3 cellular contexts compared by ENCODE assay signal in genomic region chr3:128069271-128069670, GRCh38.
TF ChIP-seq lines count a peak whose summit lies in the region.

No MANE protein-coding gene starts in this region.

TF ChIP-seq in SK-N-SH, 30 proteins besides CTCF, POLR2A, EP300 and RAD21:
- TF ChIP-seq TCF12 (IDR thresholded peaks at IDR 0.05): no peak
- peak; percentile 15; the same call in 1 of the 2 replicates for TF ChIP-seq POLR2AphosphoS5 (IDR thresholded peaks at IDR 0.05; ENCODE audit: low read depth, low read length)
TF ChIP-seq in SK-N-SH: peak in this region for 1.

TF ChIP-seq in SK-N-SH treated with all-trans-retinoic acid at 6 μM for 48 hours, 23 proteins besides CTCF, POLR2A, EP300 and RAD21:
- no peak for TF ChIP-seq SNAI2 (CRISPR knock-in tag; IDR thresholded peaks at IDR 0.05)
- TF ChIP-seq OSR1 (CRISPR knock-in tag; IDR thresholded peaks at IDR 0.05): no peak
- no peak for TF ChIP-seq ZFP3 (CRISPR knock-in tag; IDR thresholded peaks at IDR 0.05)
- TF ChIP-seq ZNF70 (CRISPR knock-in tag; IDR thresholded peaks at IDR 0.05): no peak
- TF ChIP-seq PATZ1 (CRISPR knock-in tag; IDR thresholded peaks at IDR 0.05; ENCODE audit: borderline replicate concordance): no peak
- no peak for TF ChIP-seq CSDC2 (CRISPR knock-in tag; IDR thresholded peaks at IDR 0.05)
- TF ChIP-seq TOX (CRISPR knock-in tag; IDR thresholded peaks at IDR 0.05; ENCODE audit: borderline replicate concordance): no peak
- TF ChIP-seq PPARA (CRISPR knock-in tag; IDR thresholded peaks at IDR 0.05; ENCODE audit: borderline replicate concordance): no peak
- TF ChIP-seq CSRNP3 (CRISPR knock-in tag; IDR thresholded peaks at IDR 0.05): no peak
- TF ChIP-seq CREB5 (CRISPR knock-in tag; IDR thresholded peaks at IDR 0.05; ENCODE audit: low read depth): no peak
- TF ChIP-seq RARB (CRISPR knock-in tag; IDR thresholded peaks at IDR 0.05): no peak
- TF ChIP-seq ESRRG (CRISPR knock-in tag; IDR thresholded peaks at IDR 0.05): no peak
- no peak for TF ChIP-seq TSHZ2 (CRISPR knock-in tag; IDR thresholded peaks at IDR 0.05)
- TF ChIP-seq POU6F1 (CRISPR knock-in tag; IDR thresholded peaks at IDR 0.05; ENCODE audit: borderline replicate concordance, low read depth): no peak
- TF ChIP-seq ARNTL (CRISPR knock-in tag; IDR thresholded peaks at IDR 0.05; ENCODE audit: borderline replicate concordance, low read depth): no peak
- TF ChIP-seq ZNF8 (CRISPR knock-in tag; IDR thresholded peaks at IDR 0.05): no peak
- TF ChIP-seq TCF4 (CRISPR knock-in tag; IDR thresholded peaks at IDR 0.05; ENCODE audit: borderline replicate concordance): no peak
- TF ChIP-seq BACH2 (CRISPR knock-in tag; IDR thresholded peaks at IDR 0.05; ENCODE audit: borderline replicate concordance): no peak
- no peak for TF ChIP-seq ZFP30 (CRISPR knock-in tag; IDR thresholded peaks at IDR 0.05)
- no peak for TF ChIP-seq ZC3H10 (CRISPR knock-in tag; IDR thresholded peaks at IDR 0.05)

TF ChIP-seq in H1, 55 proteins besides CTCF, POLR2A, EP300 and RAD21:
- no peak for TF ChIP-seq ZNF274 (IDR thresholded peaks at IDR 0.05; ENCODE audit: borderline replicate concordance, extremely low read depth, low read length)
- TF ChIP-seq FOSL1 (IDR thresholded peaks at IDR 0.05; ENCODE audit: insufficient read depth, low read depth, low read length): no peak
- TF ChIP-seq SIX5 (IDR thresholded peaks at IDR 0.05; ENCODE audit: low read depth, low read length): no peak
- no peak for TF ChIP-seq SUZ12 (IDR thresholded peaks at IDR 0.05; ENCODE audit: low read length)
- TF ChIP-seq TAF7 (optimal IDR thresholded peaks at IDR 0.05; ENCODE audit: borderline replicate concordance, low read depth, low read length): no peak
- TF ChIP-seq GABPA (IDR thresholded peaks at IDR 0.05; ENCODE audit: borderline replicate concordance, insufficient read depth, low read length): no peak
- no peak for TF ChIP-seq ATF3 (IDR thresholded peaks at IDR 0.05; ENCODE audit: insufficient read depth, low read depth, low read length)
- no peak for TF ChIP-seq GTF2F1 (IDR thresholded peaks at IDR 0.05; ENCODE audit: borderline replicate concordance, low read depth, low read length)
- TF ChIP-seq USF2 (IDR thresholded peaks at IDR 0.05; ENCODE audit: low read length): no peak
- no peak for TF ChIP-seq KDM5A (IDR thresholded peaks at IDR 0.05; ENCODE audit: low read length)
- TF ChIP-seq RNF2 (IDR thresholded peaks at IDR 0.05; ENCODE audit: borderline replicate concordance, low read depth, low read length, missing control alignments, poor library complexity, severe bottlenecking): no peak
- TF ChIP-seq ATF2 (IDR thresholded peaks at IDR 0.05; ENCODE audit: low read length): no peak
